8 cellular contexts compared by ENCODE assay signal in genomic region chr19:47514869-47515588, GRCh38. TPM values are rescaled to one million over a fixed set of nuclear protein-coding genes. Genes with fewer than 3 reads are reported as not detected.
DNase-seq lines count a peak whose midpoint lies in the region; ATAC-seq and TF ChIP-seq lines count a peak whose summit lies in the region.

Gene NAPA (minus strand): TSS chr19:47515063. CDS start chr19:47514940, 123 bp downstream.

- no peaks in the 10 kb centered on the region for H3K9me3 ChIP-seq in spleen

- peaks cover 43 to 88% (median 67%) of the 10 kb centered on the region in 6 donors for H3K4me1 ChIP-seq in spleen

- peaks cover 0 to 21% (median 0%) of the 10 kb centered on the region in 6 donors for H3K36me3 ChIP-seq in spleen

- ATAC-seq in GM19025 (IDR thresholded peaks at IDR 0.05; ENCODE audit: low read depth, unreplicated experiment) (peak; percentile 82), HG03342 (IDR thresholded peaks at IDR 0.05; ENCODE audit: unreplicated experiment) (peak; percentile 84)
- ATAC-seq in central memory CD8-positive, alpha-beta T cell (replicated peaks; ENCODE audit: extremely low read depth, poor library complexity, severe bottlenecking) = peak; percentile 95

- H3K4me3 ChIP-seq in AG09309 (ENCODE audit: control insufficient read depth, low read depth, low read length) (peak within 1 kb of the TSS; percentile 75), spleen (peak within 1 kb of the TSS; percentile 70 to 96 (median 85))

- H3K4me3 Mint-ChIP-seq in central memory CD8-positive, alpha-beta T cell = peak within 1 kb of the TSS; percentile 99

- no peaks in the 10 kb centered on the region for H3K27me3 Mint-ChIP-seq in central memory CD8-positive, alpha-beta T cell

- H3K36me3 Mint-ChIP-seq in central memory CD8-positive, alpha-beta T cell (ENCODE audit: insufficient read depth) = peaks cover 21% of the 10 kb centered on the region

- no peaks in the 10 kb centered on the region for H3K9me3 Mint-ChIP-seq in central memory CD8-positive, alpha-beta T cell

- 0 to 2% (median 0%) methylated on average over 28 to 78 of the region's 78 CpGs for WGBS in spleen, 5 donors

- intact Hi-C loops in spleen (cut with DNase I; ENCODE audit: low total_unique reads) = loop anchor here (5.0 kb wide), 1 partner anchor 92 kb away; the partner anchor contains the start of gene BICRA

- DNase-seq in AG09309 (ENCODE audit: low read depth) (peak; percentile 99), NCI-H446 (lab: John Stamatoyannopoulos, UW) (peak; percentile 100), inferior parietal cortex (ENCODE audit: extremely low spot score) (peak; percentile 99), spleen (peak; percentile 100)
- peak; percentile 100 for DNase-seq in activated CD4-positive, CD25-positive, alpha-beta regulatory T cell treated with anti-CD3 and anti-CD28 coated beads, Interleukin-2, amount 50 U/mL, for 16 hours (ENCODE audit: low read depth, low spot score)
- peak; percentile 99 to 100 for DNase-seq in central memory CD8-positive, alpha-beta T cell (ENCODE audit: low spot score in 2 of 2)

- peaks cover 89% of the 10 kb centered on the region for H3K4me1 Mint-ChIP-seq in central memory CD8-positive, alpha-beta T cell

- H3K27ac Mint-ChIP-seq in central memory CD8-positive, alpha-beta T cell (ENCODE audit: low read depth) = peak within 1 kb of the TSS; percentile 99

- peak; percentile 9 to 60 (median 24) for TF ChIP-seq POLR2A in spleen (IDR thresholded peaks at IDR 0.05)

- H3K27ac ChIP-seq in spleen = peak within 1 kb of the TSS; percentile 91 to 98 (median 95)

- H3K27me3 ChIP-seq in spleen (replicated peaks in 1 of 7) = peaks cover 0 to 4% (median 0%) of the 10 kb centered on the region in 7 donors

- TF ChIP-seq CTCF in AG09309 (IDR thresholded peaks at IDR 0.05; ENCODE audit: control insufficient read depth, insufficient read depth, low read depth, low read length, missing control alignments) (no peak), spleen (IDR thresholded peaks at IDR 0.05 in 8 of 11, conservative IDR thresholded peaks at IDR 0.05 in 3 of 11) (no peak)

RNA-seq across cellular contexts. Expression of gene NAPA, which starts in this region (rescaled TPM):
- 100 to 1,000 TPM in 3 of 7 donors, 10 to 100 TPM in 4; 85.8 to 171 (median 98.1) TPM for total RNA-seq in spleen
- 10 to 100 TPM; 51.3 to 64.1 (median 56.6) TPM for polyA plus RNA-seq in spleen

Comparison
In these comparisons a context has a peak if more than half of its experiments do, and no peak if none do; other contexts are left out.
1. Peak in every context shown above with its lines: DNase-seq, ATAC-seq, H3K4me3 ChIP-seq and H3K27ac ChIP-seq.